8 cellular contexts compared by ENCODE assay signal in the genomic region with DNA sequence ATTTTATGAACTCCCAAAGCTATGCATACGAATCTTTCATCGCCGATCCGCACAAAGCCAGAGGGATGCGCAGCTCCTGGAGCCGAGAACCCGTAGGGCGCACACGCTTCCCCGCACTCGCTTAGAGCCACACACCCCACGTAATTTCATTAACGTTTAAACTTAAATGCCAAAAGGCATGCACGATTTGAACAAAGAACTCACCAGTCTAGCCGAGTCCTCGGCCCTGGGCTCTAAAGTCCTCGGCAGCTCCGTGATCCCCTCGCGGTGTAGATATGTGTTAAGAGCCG. TPM values are rescaled to one million over a fixed set of nuclear protein-coding genes. Genes with fewer than 3 reads are reported as not detected.
DNase-seq lines count a peak whose midpoint lies in the region; ATAC-seq lines count a peak whose summit lies in the region.
"Had no signal": no experiment of that assay in that cellular context is flagged by ENCODE, and none has a peak within 500 bp of the region (broad histone marks: within the 10 kb centered on the region; RNA-seq: fewer than 3 reads in every experiment).

No MANE protein-coding gene starts in this region.

- H3K4me3 Mint-ChIP-seq in immature natural killer cell, result peak overlapping the region in 4 of 5 donors; percentile 4 to 45 (median 30)
- H3K4me3 Mint-ChIP-seq in stimulated activated naive B cell treated with anti-CD40 and anti-IgM and Interleukin-4, amounts not matched to agents 10 μg/mL and 1 μg/mL and 100 μg/mL, for 72 hours, result peak overlapping the region; percentile 46 to 57

- H3K9me3 ChIP-seq in HUES48 (ENCODE audit: control insufficient read depth, insufficient read depth, low read length), result no peaks in the 10 kb centered on the region
- H3K9me3 ChIP-seq: neutrophil had no signal

- no peak overlapping the region for H3K27ac Mint-ChIP-seq in immature natural killer cell
- peak overlapping the region; percentile 90 for H3K27ac Mint-ChIP-seq in stimulated activated naive B cell treated with anti-CD40 and anti-IgM and Interleukin-4, amounts not matched to agents 10 μg/mL and 1 μg/mL and 100 μg/mL, for 72 hours

- H3K4me1 ChIP-seq in HUES48 (ENCODE audit: control insufficient read depth, insufficient read depth, low read length), result peaks cover 16% of the 10 kb centered on the region

- peak in 1 of 2 donors; percentile 5 for ATAC-seq in stimulated activated naive B cell treated with anti-CD40 and anti-IgM and Interleukin-4, amounts not matched to agents 10 μg/mL and 1 μg/mL and 100 μg/mL, for 72 hours (replicated peaks)

- H3K36me3 ChIP-seq in HUES48 (ENCODE audit: control insufficient read depth, insufficient read depth, low read length), result no peaks in the 10 kb centered on the region
- H3K36me3 ChIP-seq: neutrophil had no signal

- H3K4me3 ChIP-seq in HUES48 (ENCODE audit: low read depth, low read length), result peak overlapping the region; percentile 94

- H3K9me3 Mint-ChIP-seq in immature natural killer cell, result peaks cover 10 to 39% (median 23%) of the 10 kb centered on the region in 6 donors
- peaks cover 0 to 1% of the 10 kb centered on the region in 2 donors for H3K9me3 Mint-ChIP-seq in stimulated activated naive B cell treated with anti-CD40 and anti-IgM and Interleukin-4, amounts not matched to agents 10 μg/mL and 1 μg/mL and 100 μg/mL, for 72 hours

- H3K27ac ChIP-seq in HUES48 (ENCODE audit: low read depth, low read length) (peak overlapping the region; percentile 83), angular gyrus (ENCODE audit: low read depth, low read length) (peak overlapping the region; percentile 35)
- H3K27ac ChIP-seq: neutrophil had no signal

- peak overlapping the region; percentile 69 for H3K9ac ChIP-seq in HUES48 (ENCODE audit: low read depth, low read length)

- peaks cover 26% of the 10 kb centered on the region for H3K27me3 ChIP-seq in HUES48 (ENCODE audit: control insufficient read depth, insufficient read depth, low read length)

- H3K27me3 Mint-ChIP-seq in immature natural killer cell (ENCODE audit: low read depth in 3 of 3), result peaks cover 27 to 48% (median 37%) of the 10 kb centered on the region in 3 donors
- peaks cover 40 to 77% of the 10 kb centered on the region in 2 donors for H3K27me3 Mint-ChIP-seq in stimulated activated naive B cell treated with anti-CD40 and anti-IgM and Interleukin-4, amounts not matched to agents 10 μg/mL and 1 μg/mL and 100 μg/mL, for 72 hours

- peaks cover 2 to 5% of the 10 kb centered on the region in 2 donors for H3K4me1 Mint-ChIP-seq in immature natural killer cell
- peaks cover 2 to 18% of the 10 kb centered on the region in 2 donors for H3K4me1 Mint-ChIP-seq in stimulated activated naive B cell treated with anti-CD40 and anti-IgM and Interleukin-4, amounts not matched to agents 10 μg/mL and 1 μg/mL and 100 μg/mL, for 72 hours

- H3K36me3 Mint-ChIP-seq in immature natural killer cell, result peaks cover 0 to 9% (median 8%) of the 10 kb centered on the region in 3 donors
- no peaks in the 10 kb centered on the region for H3K36me3 Mint-ChIP-seq in stimulated activated naive B cell treated with anti-CD40 and anti-IgM and Interleukin-4, amounts not matched to agents 10 μg/mL and 1 μg/mL and 100 μg/mL, for 72 hours

- DNase-seq in immature natural killer cell (no peak), KG1 (lab: John Stamatoyannopoulos, UW) (no peak), NOMO-1 treated with DMSO at 0.1 percent for 48 hours (lab: John Stamatoyannopoulos, UW; ENCODE audit: unreplicated experiment) (no peak)
- no peak for DNase-seq in stimulated activated naive B cell treated with anti-CD40 and anti-IgM and Interleukin-4, amounts not matched to agents 10 μg/mL and 1 μg/mL and 100 μg/mL, for 72 hours
- DNase-seq in activated CD4-positive, alpha-beta T cell treated with anti-CD3 and anti-CD28 coated beads for 48 hours, result no peak

RNA-seq across cellular contexts. Expression of gene FAT1, which starts 2.4 kb away (rescaled TPM):
- not detected for polyA plus RNA-seq in immature natural killer cell
